15 cellular contexts compared by ENCODE assay signal in genomic region chr6:130932956-130933355, GRCh38.
"Had no signal": no experiment of that assay in that cellular context is flagged by ENCODE, and none has a peak within 500 bp of the region (broad histone marks: within the 10 kb centered on the region; RNA-seq: fewer than 3 reads in every experiment).

No MANE protein-coding gene starts in this region.

- FAIRE-seq: TTC549 had no signal

- H3K27me3 Mint-ChIP-seq: activated naive CD4-positive, alpha-beta T cell treated with anti-CD3 and anti-CD28 coated beads, Interleukin-2, amount 50 U/mL, for 24 hours; activated T-cell treated with anti-CD3 and anti-CD28 coated beads, Interleukin-2, amount 50 U/mL, for 24 hours; naive B cell; stimulated activated naive CD8-positive, alpha-beta T cell treated with anti-CD3 and anti-CD28 coated beads, Interleukin-15, Interleukin-2, amounts not matched to agents 100 ng/mL and 50 ng/mL, for 24 hours had no signal

- H3K4me1 Mint-ChIP-seq: activated naive CD4-positive, alpha-beta T cell treated with anti-CD3 and anti-CD28 coated beads, Interleukin-2, amount 50 U/mL, for 24 hours had no signal

- H3K4me3 ChIP-seq: esophagus muscularis mucosa, heart left ventricle, vagina had no signal

- H3K4me3 Mint-ChIP-seq: activated naive CD4-positive, alpha-beta T cell treated with anti-CD3 and anti-CD28 coated beads, Interleukin-2, amount 50 U/mL, for 24 hours; activated T-cell treated with anti-CD3 and anti-CD28 coated beads, Interleukin-2, amount 50 U/mL, for 24 hours; naive B cell; stimulated activated naive CD8-positive, alpha-beta T cell treated with anti-CD3 and anti-CD28 coated beads, Interleukin-15, Interleukin-2, amounts not matched to agents 100 ng/mL and 50 ng/mL, for 24 hours had no signal

- DNase-seq: activated effector memory CD4-positive, alpha-beta T cell treated with Interleukin-2 at 50 U/mL for 16 hours; activated T-cell treated with anti-CD3 and anti-CD28 coated beads, Interleukin-2, amount 50 U/mL, for 24 hours; amniotic stem cell; heart left ventricle; naive B cell; stimulated activated CD4-positive, alpha-beta T cell treated with anti-CD3 and anti-CD28 coated beads, Interleukin-15, amount 100 ng/mL, for 24 hours; stimulated activated CD4-positive, alpha-beta T cell treated with anti-CD3 and anti-CD28 coated beads, Interleukin-4, amount 100 ng/mL, for 24 hours; T-helper 2 cell had no signal

- H3K36me3 ChIP-seq: brain microvascular endothelial cell, esophagus muscularis mucosa, heart left ventricle, neutrophil, vagina had no signal

- H3K9me3 ChIP-seq: esophagus muscularis mucosa, neutrophil, vagina had no signal

- H3K27ac ChIP-seq: brain microvascular endothelial cell, heart left ventricle, neutrophil, vagina had no signal

- H3K9me3 Mint-ChIP-seq: activated naive CD4-positive, alpha-beta T cell treated with anti-CD3 and anti-CD28 coated beads, Interleukin-2, amount 50 U/mL, for 24 hours; activated T-cell treated with anti-CD3 and anti-CD28 coated beads, Interleukin-2, amount 50 U/mL, for 24 hours had no signal

- H3K27ac Mint-ChIP-seq: activated naive CD4-positive, alpha-beta T cell treated with anti-CD3 and anti-CD28 coated beads, Interleukin-2, amount 50 U/mL, for 24 hours; activated T-cell treated with anti-CD3 and anti-CD28 coated beads, Interleukin-2, amount 50 U/mL, for 24 hours; stimulated activated naive CD8-positive, alpha-beta T cell treated with anti-CD3 and anti-CD28 coated beads, Interleukin-15, Interleukin-2, amounts not matched to agents 100 ng/mL and 50 ng/mL, for 24 hours had no signal

- H3K27me3 ChIP-seq: brain microvascular endothelial cell, esophagus muscularis mucosa, heart left ventricle, neutrophil, vagina had no signal
